In genomic region chr1:16623773-16624719, GRCh38 we compare ENCODE assay signal across 8 cellular contexts. TPM values are rescaled to one million over a fixed set of nuclear protein-coding genes. Genes with fewer than 3 reads are reported as not detected.
DNase-seq lines count a peak whose midpoint lies in the region; ATAC-seq and TF ChIP-seq lines count a peak whose summit lies in the region.
"Not testable (repeated sequence)": the region's sequence is repeated elsewhere in the genome, so short reads cannot be mapped to it uniquely, and the experiment has no call there.

No MANE protein-coding gene starts in this region.

- TF ChIP-seq POLR2A in IMR-90 (IDR thresholded peaks at IDR 0.05; ENCODE audit: low read depth, low read length); breast epithelium (IDR thresholded peaks at IDR 0.05): not testable (repeated sequence)

- H3K4ac ChIP-seq in IMR-90 (ENCODE audit: low read depth, low read length) = not testable (repeated sequence)

- intact Hi-C loops in IMR-90 (cut with micrococcal nuclease); breast epithelium (cut with DNase I; ENCODE audit: low total_unique reads); cardiac septum (cut with DNase I): not testable (repeated sequence)

- H2BK15ac ChIP-seq in IMR-90 (ENCODE audit: low read depth, low read length) = not testable (repeated sequence)

- H3K4me2 ChIP-seq in IMR-90 (ENCODE audit: low read depth, low read length) = not testable (repeated sequence)

- not testable (repeated sequence) for BruUV-seq in IMR-90 (replicated peaks; lab: Mats Ljungman, UMichigan)

- peaks cover 32% of the 10 kb centered on the region for H3K36me3 ChIP-seq in IMR-90 (ENCODE audit: control insufficient read depth, insufficient read depth, low read length)
- not testable (repeated sequence) for H3K36me3 ChIP-seq in breast epithelium
- peaks cover 19 to 57% of the 10 kb centered on the region in 2 donors for H3K36me3 ChIP-seq in mucosa of rectum (ENCODE audit: control insufficient read depth in 2 of 2, insufficient read depth in 2 of 2, low read length in 2 of 2)

- H4K91ac ChIP-seq in IMR-90 (ENCODE audit: insufficient read depth, low read depth, low read length) = not testable (repeated sequence)

- not testable (repeated sequence) for H3K9ac ChIP-seq in IMR-90 (ENCODE audit: low read depth, low read length)
- peak overlapping the region; percentile 45 to 63 for H3K9ac ChIP-seq in mucosa of rectum (ENCODE audit: low read depth in 1 of 2, low read length in 2 of 2)

- not testable (repeated sequence) for H3K9me3 ChIP-seq in IMR-90 (ENCODE audit: control insufficient read depth, insufficient read depth, low read length); breast epithelium; mucosa of rectum (ENCODE audit: control insufficient read depth in 2 of 2, low read length in 2 of 2)

- not testable (repeated sequence) for H3K23ac ChIP-seq in IMR-90 (ENCODE audit: low read depth, low read length)

- POLR2A ChIA-PET in IMR-90 (lab: Charles Lee; ENCODE audit: unreplicated experiment) = not testable (repeated sequence)

- not testable (repeated sequence) for ATAC-seq in IMR-90 (ENCODE audit: low read depth)
- ATAC-seq in stimulated activated effector memory CD8-positive, alpha-beta T cell treated with anti-CD3 and anti-CD28 coated beads, Interleukin-12 subunit alpha, Interleukin-12 subunit beta, amount 100 ng/mL, for 72 hours = peak; percentile 1

- not testable (repeated sequence) for H3K4me3 Mint-ChIP-seq in stimulated activated effector memory CD8-positive, alpha-beta T cell treated with anti-CD3 and anti-CD28 coated beads, Interleukin-12 subunit alpha, Interleukin-12 subunit beta, amount 100 ng/mL, for 72 hours

- not testable (repeated sequence) for H3K18ac ChIP-seq in IMR-90 (ENCODE audit: low read depth, low read length)

- H3K79me1 ChIP-seq in IMR-90 (ENCODE audit: low read depth in 1 of 2, low read length in 2 of 2) = not testable (repeated sequence)

- H3K27ac Mint-ChIP-seq in stimulated activated effector memory CD8-positive, alpha-beta T cell treated with anti-CD3 and anti-CD28 coated beads, Interleukin-12 subunit alpha, Interleukin-12 subunit beta, amount 100 ng/mL, for 72 hours = not testable (repeated sequence)

- peak overlapping the region; percentile 75 for H2AK9ac ChIP-seq in IMR-90 (replicated peaks; ENCODE audit: low read depth, low read length, poor library complexity)

- not testable (repeated sequence) for H3K9me3 Mint-ChIP-seq in stimulated activated effector memory CD8-positive, alpha-beta T cell treated with anti-CD3 and anti-CD28 coated beads, Interleukin-12 subunit alpha, Interleukin-12 subunit beta, amount 100 ng/mL, for 72 hours

- TF ChIP-seq RAD21 in IMR-90 (IDR thresholded peaks at IDR 0.05; ENCODE audit: low read length) = not testable (repeated sequence)

- peaks cover 18% of the 10 kb centered on the region for H3K36me3 Mint-ChIP-seq in stimulated activated effector memory CD8-positive, alpha-beta T cell treated with anti-CD3 and anti-CD28 coated beads, Interleukin-12 subunit alpha, Interleukin-12 subunit beta, amount 100 ng/mL, for 72 hours

- 89% methylated on average over 25 of the region's 27 CpGs; no CpG with 5 or more reads in 1 of the 2 experiments for WGBS in IMR-90 (ENCODE audit: extremely low coverage in 2 of 2, insufficient read length in 1 of 2), 2 experiments

- not testable (repeated sequence) for H3K4me1 ChIP-seq in IMR-90 (ENCODE audit: control insufficient read depth, insufficient read depth, low read length); breast epithelium
- H3K4me1 ChIP-seq in mucosa of rectum (ENCODE audit: control insufficient read depth in 2 of 2, insufficient read depth in 2 of 2, low read length in 2 of 2) = peaks cover 11 to 18% of the 10 kb centered on the region in 2 donors

- dilution Hi-C loops in IMR-90 (cut with HindIII; ENCODE audit: low sequenced_read_pairs, unreplicated experiment) = not testable (repeated sequence)

- H3K4me3 ChIP-seq in IMR-90 (ENCODE audit: insufficient read depth, low read depth, low read length); breast epithelium; mucosa of rectum (ENCODE audit: low read length in 2 of 2): not testable (repeated sequence)

- DNase-seq in IMR-90 = not testable (repeated sequence)
- peak; percentile 93 for DNase-seq in NCI-H2171 (lab: John Stamatoyannopoulos, UW)
- DNase-seq in breast epithelium (ENCODE audit: low spot score in 2 of 2) = peak in 1 of 2 donors; percentile 89
- DNase-seq in cardiac septum (ENCODE audit: low spot score) = peak; percentile 77
- peak in 1 of 2 donors; percentile 60 for DNase-seq in stimulated activated effector memory CD8-positive, alpha-beta T cell treated with anti-CD3 and anti-CD28 coated beads, Interleukin-12 subunit alpha, Interleukin-12 subunit beta, amount 100 ng/mL, for 72 hours (ENCODE audit: low spot score in 2 of 2)

- H3K9me1 ChIP-seq in IMR-90 (ENCODE audit: insufficient read depth, low read length) = not testable (repeated sequence)

- not testable (repeated sequence) for H4K20me1 ChIP-seq in IMR-90 (ENCODE audit: insufficient read depth, low read length)

- H4K5ac ChIP-seq in IMR-90 (ENCODE audit: low read depth, low read length) = not testable (repeated sequence)

- H2BK120ac ChIP-seq in IMR-90 (ENCODE audit: low read depth, low read length) = not testable (repeated sequence)

- H3K56ac ChIP-seq in IMR-90 (ENCODE audit: extremely low read depth, insufficient read depth, low read length) = not testable (repeated sequence)

- not testable (repeated sequence) for H2BK20ac ChIP-seq in IMR-90 (ENCODE audit: low read depth, low read length)

- H2AK5ac ChIP-seq in IMR-90 (ENCODE audit: low read depth, low read length) = not testable (repeated sequence)

- peaks cover 15% of the 10 kb centered on the region for H3K4me1 Mint-ChIP-seq in stimulated activated effector memory CD8-positive, alpha-beta T cell treated with anti-CD3 and anti-CD28 coated beads, Interleukin-12 subunit alpha, Interleukin-12 subunit beta, amount 100 ng/mL, for 72 hours

- H4K8ac ChIP-seq in IMR-90 (ENCODE audit: low read depth in 2 of 2, low read length in 2 of 2) = not testable (repeated sequence)

- not testable (repeated sequence) for H3K14ac ChIP-seq in IMR-90 (replicated peaks; ENCODE audit: low read depth, low read length)

- peak overlapping the region; percentile 88 for H3K27ac ChIP-seq in C4-2B
- not testable (repeated sequence) for H3K27ac ChIP-seq in IMR-90 (ENCODE audit: insufficient read depth, low read length)
- H3K27ac ChIP-seq in VCaP = peak overlapping the region; percentile 36
- peak overlapping the region; percentile 3 to 50 for H3K27ac ChIP-seq in breast epithelium
- H3K27ac ChIP-seq in mucosa of rectum (ENCODE audit: low read depth in 2 of 2, low read length in 2 of 2) = peak overlapping the region; percentile 69 to 92

- H2AFZ ChIP-seq in IMR-90 (replicated peaks; ENCODE audit: low read length, poor library complexity) = peak overlapping the region; percentile 53

- H3K27me3 ChIP-seq in IMR-90 (ENCODE audit: control insufficient read depth, insufficient read depth, low read length); breast epithelium; mucosa of rectum (ENCODE audit: control insufficient read depth in 2 of 2, insufficient read depth in 2 of 2, low read length in 2 of 2): not testable (repeated sequence)

- in situ Hi-C loops in IMR-90 (cut with MboI; ENCODE audit: low sequenced_read_pairs) = loop anchor here (5.0 to 25.0 kb wide), 2 partner anchors 323 to 413 kb away; no protein-coding TSS in a partner anchor

- TF ChIP-seq CTCF in C4-2B (conservative IDR thresholded peaks at IDR 0.05); IMR-90 (conservative IDR thresholded peaks at IDR 0.05; ENCODE audit: low read depth, low read length); VCaP (conservative IDR thresholded peaks at IDR 0.05); breast epithelium (IDR thresholded peaks at IDR 0.05): not testable (repeated sequence)

- not testable (repeated sequence) for H2BK5ac ChIP-seq in IMR-90 (ENCODE audit: low read depth, low read length, poor library complexity, severe bottlenecking)

- CTCF ChIA-PET in IMR-90 (lab: Yijun Ruan, JAX) = interaction anchor here (0.6 to 1.2 kb wide), 5 partner anchors 7 to 78 kb away, joined by 3 to 10 read pairs (median 4); no protein-coding TSS in a partner anchor

RNA-seq across cellular contexts. Expression of gene NBPF1, which starts 10.7 kb away (rescaled TPM):
- total RNA-seq in IMR-90 (2012; rRNA removed) = 25.3 and 28.3 TPM in 2 replicates
- polyA plus RNA-seq in IMR-90 (2012; rRNA removed) = 17.1 and 18.8 TPM in 2 replicates
- polyA plus RNA-seq in IMR-90 (2012; cell fraction: cytosol; rRNA removed) = 8.8 and 12.8 TPM in 2 replicates
- polyA plus RNA-seq in IMR-90 (2012; cell fraction: nucleus; rRNA removed; ENCODE audit: low replicate concordance) = 23.2 and 44.6 TPM in 2 replicates
- total RNA-seq in breast epithelium = 10 to 100 TPM; 36.7 to 53.9 (median 42.7) TPM
- 12.6 TPM for total RNA-seq in cardiac septum

RNA-seq across cellular contexts. Expression of gene RNU1-3, which starts 42.7 kb away (rescaled TPM):
- total RNA-seq in IMR-90 (2012; rRNA removed) (under 0.01 TPM in 2 replicates), breast epithelium (under 1 TPM; under 0.01 TPM), cardiac septum (6,195 TPM)
- polyA plus RNA-seq in IMR-90 (2012; rRNA removed) = not detected in 2 replicates
- not detected in 2 replicates for polyA plus RNA-seq in IMR-90 (2012; cell fraction: cytosol; rRNA removed)
- polyA plus RNA-seq in IMR-90 (2012; cell fraction: nucleus; rRNA removed; ENCODE audit: low replicate concordance) = not detected in 2 replicates

Comparison
In these comparisons a context has a peak if more than half of its experiments do, and no peak if none do; other contexts are left out.
1. RNA of gene RNU1-3, which starts 42.7 kb away (total RNA-seq): 6,195 TPM in cardiac septum (single experiment); under 0.01 TPM in IMR-90 and under 0.01 TPM in breast epithelium; every median in the first group is over 1,000 times any median in the second.